8 cellular contexts compared by ENCODE assay signal in genomic region chr19:6501740-6502648, GRCh38. TPM values are rescaled to one million over a fixed set of nuclear protein-coding genes. Genes with fewer than 3 reads are reported as not detected.
DNase-seq lines count a peak whose midpoint lies in the region; ATAC-seq and TF ChIP-seq lines count a peak whose summit lies in the region.

TSS of gene TUBB4A (minus strand) at chr19:6502309. CDS start at chr19:6502212, 97 bp downstream.

- H3K27ac ChIP-seq in esophagus muscularis mucosa (replicated peaks in 1 of 4): no peak within 1 kb of the TSS

- peak; percentile 59 to 61 for ATAC-seq in activated CD4-positive, CD25-positive, alpha-beta regulatory T cell treated with anti-CD3 and anti-CD28 coated beads, Interleukin-2, amount 50 U/mL, for 24 hours
- no peak for ATAC-seq in omental fat pad (ENCODE audit: low FRiP score)
- ATAC-seq in HG02981 (IDR thresholded peaks at IDR 0.05; ENCODE audit: unreplicated experiment): no peak

- DNase-seq in activated CD4-positive, CD25-positive, alpha-beta regulatory T cell treated with anti-CD3 and anti-CD28 coated beads, Interleukin-2, amount 50 U/mL, for 72 hours: no peak
- DNase-seq in activated CD4-positive, alpha-beta T cell treated with anti-CD3 and anti-CD28 coated beads, Interleukin-2, amount 50 U/mL, for 1 hour: peak; percentile 22
- no peak for DNase-seq in esophagus muscularis mucosa (ENCODE audit: extremely low spot score)
- DNase-seq in occipital lobe (lab: John Stamatoyannopoulos, UW): peak; percentile 75
- DNase-seq in omental fat pad (ENCODE audit: low spot score): no peak
- DNase-seq in AML-193 (lab: John Stamatoyannopoulos, UW): no peak

- intact Hi-C loops in esophagus muscularis mucosa (cut with DNase I): no loop called here

- no peak for TF ChIP-seq EP300 in esophagus muscularis mucosa (IDR thresholded peaks at IDR 0.05)

- no peaks in the 10 kb centered on the region for H3K9me3 ChIP-seq in esophagus muscularis mucosa

- no peak for TF ChIP-seq POLR2A in esophagus muscularis mucosa (IDR thresholded peaks at IDR 0.05; ENCODE audit: low read depth)

- WGBS in esophagus muscularis mucosa: 0% methylated on average over 2 of the region's 71 CpGs

- no peaks in the 10 kb centered on the region for H3K36me3 ChIP-seq in esophagus muscularis mucosa

- H3K4me1 ChIP-seq in esophagus muscularis mucosa: peaks cover 11 to 16% (median 15%) of the 10 kb centered on the region in 4 donors

- peaks cover 0 to 70% (median 24%) of the 10 kb centered on the region in 4 donors for H3K27me3 ChIP-seq in esophagus muscularis mucosa

- TF ChIP-seq CTCF in esophagus muscularis mucosa (IDR thresholded peaks at IDR 0.05): no peak
- no peak for TF ChIP-seq CTCF in omental fat pad (IDR thresholded peaks at IDR 0.05)

- peak within 1 kb of the TSS; percentile 46 to 54 (median 47) for H3K4me3 ChIP-seq in esophagus muscularis mucosa

RNA-seq across cellular contexts. Expression of gene TUBB4A, which starts in this region (rescaled TPM):
- total RNA-seq in esophagus muscularis mucosa (1 to 10 TPM; 1.7 to 4.7 (median 3.4) TPM), occipital lobe (135 TPM), omental fat pad (1 to 10 TPM in 3 of 4 donors, not detected in 1; 2.2 to 2.8 (median 2.2) TPM)

Comparison
In these comparisons a context has a peak if more than half of its experiments do, and no peak if none do; other contexts are left out.
1. RNA of gene TUBB4A (total RNA-seq): 135 TPM in occipital lobe (single experiment); 1.7 to 4.7 TPM in esophagus muscularis mucosa and 2.2 to 2.8 TPM in omental fat pad; every median in the first group is over 10 times any median in the second.
2. ATAC-seq: peak in activated CD4-positive, CD25-positive, alpha-beta regulatory T cell treated with anti-CD3 and anti-CD28 coated beads, Interleukin-2, amount 50 U/mL, for 24 hours (2 of 2); none in omental fat pad (single experiment) and HG02981 (single experiment).
3. DNase-seq: peak in activated CD4-positive, alpha-beta T cell treated with anti-CD3 and anti-CD28 coated beads, Interleukin-2, amount 50 U/mL, for 1 hour (single experiment) and occipital lobe (single experiment); none in activated CD4-positive, CD25-positive, alpha-beta regulatory T cell treated with anti-CD3 and anti-CD28 coated beads, Interleukin-2, amount 50 U/mL, for 72 hours (single experiment), esophagus muscularis mucosa (single experiment), omental fat pad (single experiment) and AML-193 (0 of 2).